In the genomic region with DNA sequence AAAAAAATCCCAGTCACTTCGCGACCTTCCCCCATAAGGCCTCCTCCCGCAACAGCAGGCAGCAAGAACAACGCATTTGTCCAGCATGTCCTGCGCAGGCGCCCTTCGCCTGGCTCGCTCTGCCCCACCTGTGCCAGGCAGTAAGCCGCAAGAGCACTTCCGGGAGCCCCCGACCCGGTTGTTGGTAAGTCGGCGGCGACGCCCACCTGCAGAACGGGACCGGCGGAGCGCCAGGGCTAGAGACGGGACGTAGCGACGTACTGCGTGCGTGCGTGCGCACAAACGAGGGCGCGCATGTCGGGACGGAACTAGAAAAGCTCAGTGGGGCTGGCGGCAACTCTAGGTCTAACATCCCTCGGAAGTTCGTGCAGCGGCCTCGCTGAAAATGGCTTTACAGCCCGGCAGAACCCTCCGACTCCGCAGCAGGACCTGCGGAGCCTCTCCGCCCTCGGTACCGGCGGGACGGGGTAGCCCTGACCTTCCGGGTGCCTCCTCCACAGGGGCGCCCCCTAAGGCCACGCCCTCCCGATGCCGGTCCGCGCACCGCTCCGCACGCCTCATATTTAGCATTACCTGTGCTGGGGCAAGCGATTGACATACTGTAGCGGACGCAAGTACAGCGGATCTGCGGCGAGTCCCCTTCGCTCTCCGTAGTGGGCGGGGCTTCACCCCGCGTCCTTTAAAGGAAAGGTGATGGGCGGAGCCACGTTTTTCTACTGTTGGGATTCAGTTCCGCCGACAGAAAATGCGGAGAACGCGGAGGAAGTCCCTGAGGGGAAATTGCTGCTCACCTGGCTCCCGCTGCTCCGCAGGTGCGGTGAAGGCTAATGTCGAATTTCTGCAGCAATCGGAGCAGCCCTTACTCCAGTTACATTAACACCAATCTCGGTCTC, we compare ENCODE assay signal across 7 cellular contexts.
A peak's percentile ranks its signal among the peaks of the same experiment; 100 is the strongest.
DNase-seq lines count a peak whose midpoint lies in the region; ATAC-seq and TF ChIP-seq lines count a peak whose summit lies in the region.

A gene with protein sequence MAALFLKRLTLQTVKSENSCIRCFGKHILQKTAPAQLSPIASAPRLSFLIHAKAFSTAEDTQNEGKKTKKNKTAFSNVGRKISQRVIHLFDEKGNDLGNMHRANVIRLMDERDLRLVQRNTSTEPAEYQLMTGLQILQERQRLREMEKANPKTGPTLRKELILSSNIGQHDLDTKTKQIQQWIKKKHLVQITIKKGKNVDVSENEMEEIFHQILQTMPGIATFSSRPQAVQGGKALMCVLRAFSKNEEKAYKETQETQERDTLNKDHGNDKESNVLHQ (minus strand): TSS at position 629 of the 893 bp plus-strand sequence. CDS start 10,116 bp downstream, outside the sequence.

- H3K4me3 ChIP-seq in astrocyte of the spinal cord (ENCODE audit: low read depth, low read length): peak within 1 kb of the TSS; percentile 95
- peak within 1 kb of the TSS; percentile 93 for H3K4me3 ChIP-seq in retinal pigment epithelial cell (ENCODE audit: low read length)

- peak; percentile 71 for ATAC-seq in GM18508 (IDR thresholded peaks at IDR 0.05; ENCODE audit: insufficient read depth, unreplicated experiment)
- ATAC-seq in HG03025 (IDR thresholded peaks at IDR 0.05; ENCODE audit: low FRiP score, unreplicated experiment): peak; percentile 86

- TF ChIP-seq CTCF in astrocyte of the spinal cord (IDR thresholded peaks at IDR 0.05; ENCODE audit: low read depth, low read length) (no peak), retinal pigment epithelial cell (conservative IDR thresholded peaks at IDR 0.05; ENCODE audit: low read depth, low read length) (no peak)

- in situ Hi-C loops in astrocyte of the spinal cord (cut with HindIII; ENCODE audit: low sequenced_read_pairs): no loop called here

- DNase-seq in NCI-H2081 (lab: John Stamatoyannopoulos, UW): peak; percentile 93 to 96
- DNase-seq in T1000 (lab: John Stamatoyannopoulos, UW): peak; percentile 72
- DNase-seq in astrocyte of the spinal cord (ENCODE audit: low read depth, low spot score): peak; percentile 93
- peak; percentile 81 to 90 for DNase-seq in hippocampal formation (lab: John Stamatoyannopoulos, UW)
- DNase-seq in retinal pigment epithelial cell (ENCODE audit: low read depth): peak; percentile 87

Comparison
In these comparisons a context has a peak if more than half of its experiments do, and no peak if none do; other contexts are left out.
1. Peak in every context shown above with its lines: DNase-seq, ATAC-seq and H3K4me3 ChIP-seq.